Comparison of ENCODE assay signal across 9 cellular contexts in genomic region chr1:63321061-63321787, GRCh38. TPM values are rescaled to one million over a fixed set of nuclear protein-coding genes. Genes with fewer than 3 reads are reported as not detected.
DNase-seq lines count a peak whose midpoint lies in the region; ATAC-seq and TF ChIP-seq lines count a peak whose summit lies in the region.
"Had no signal": no experiment of that assay in that cellular context is flagged by ENCODE, and none has a peak within 500 bp of the region (broad histone marks: within the 10 kb centered on the region; RNA-seq: fewer than 3 reads in every experiment).

No MANE protein-coding gene starts in this region.

- peak in 1 of 10 experiments; percentile 10 for DNase-seq in CD4-positive, alpha-beta T cell
- DNase-seq in coronary artery (ENCODE audit: low spot score) (no peak), natural killer cell (no peak), amniotic stem cell (lab: John Stamatoyannopoulos, UW) (no peak), NCI-H510A treated with DMSO at 0.1 percent for 48 hours (lab: John Stamatoyannopoulos, UW) (no peak)
- DNase-seq: NCI-H1436 treated with DMSO at 0.1 percent for 48 hours had no signal

- peaks cover 32% of the 10 kb centered on the region for H3K9me3 ChIP-seq in CD4-positive, alpha-beta T cell (ENCODE audit: control insufficient read depth, low read length)
- no peaks in the 10 kb centered on the region for H3K9me3 ChIP-seq in HUES6 (ENCODE audit: control insufficient read depth, insufficient read depth, low read depth, low read length)

- peak overlapping the region; percentile 83 for H3K4me3 Mint-ChIP-seq in CD4-positive, alpha-beta T cell
- H3K4me3 Mint-ChIP-seq in natural killer cell = peak overlapping the region; percentile 86

- CTCF ChIA-PET in CD4-positive, alpha-beta T cell (lab: Charles Lee) = no interaction called here

- H3K9me3 Mint-ChIP-seq in CD4-positive, alpha-beta T cell = peaks cover 4% of the 10 kb centered on the region
- peaks cover 3 to 4% of the 10 kb centered on the region in 2 donors for H3K9me3 Mint-ChIP-seq in natural killer cell

- H3K27ac Mint-ChIP-seq in CD4-positive, alpha-beta T cell = peak overlapping the region; percentile 68
- H3K27ac Mint-ChIP-seq in natural killer cell = peak overlapping the region; percentile 54 to 82

- H3K27me3 Mint-ChIP-seq in CD4-positive, alpha-beta T cell = peaks cover 81% of the 10 kb centered on the region
- peaks cover 60 to 63% of the 10 kb centered on the region in 2 donors for H3K27me3 Mint-ChIP-seq in natural killer cell (ENCODE audit: low read depth in 2 of 2)

- peaks cover 32% of the 10 kb centered on the region for H3K4me1 ChIP-seq in HUES6 (ENCODE audit: control insufficient read depth, insufficient read depth, low read length)

- peak overlapping the region; percentile 94 for H3K9ac ChIP-seq in HUES6 (ENCODE audit: low read length)

- intact Hi-C loops in CD4-positive, alpha-beta T cell (cut with DNase I, micrococcal nuclease) = no loop called here
- intact Hi-C loops in natural killer cell (cut with micrococcal nuclease) = no loop called here

- H3K27ac ChIP-seq in CD4-positive, alpha-beta T cell (ENCODE audit: low read depth, low read length) = no peak overlapping the region
- H3K27ac ChIP-seq in HUES6 (ENCODE audit: low read depth, low read length) (peak overlapping the region; percentile 87; the same call in 1 of the 2 replicates), coronary artery (peak overlapping the region in 1 of 2 donors; percentile 9)

- H3K27me3 ChIP-seq in CD4-positive, alpha-beta T cell (ENCODE audit: control insufficient read depth, insufficient read depth, low read length) = peaks cover 92% of the 10 kb centered on the region
- peaks cover 89% of the 10 kb centered on the region for H3K27me3 ChIP-seq in HUES6 (ENCODE audit: control insufficient read depth, insufficient read depth, low read length)

- peaks cover 46% of the 10 kb centered on the region for H3K4me1 Mint-ChIP-seq in CD4-positive, alpha-beta T cell (ENCODE audit: low read depth)
- H3K4me1 Mint-ChIP-seq in natural killer cell = peaks cover 28 to 36% of the 10 kb centered on the region in 2 donors

- H3K36me3 ChIP-seq in HUES6 (ENCODE audit: control insufficient read depth, insufficient read depth, low read length) = no peaks in the 10 kb centered on the region

- POLR2A ChIA-PET in CD4-positive, alpha-beta T cell (lab: Charles Lee) = interaction anchor here (1.1 kb wide), 1 partner anchor 14 kb away, joined by 3 read pairs; no protein-coding TSS in a partner anchor

- no peak for TF ChIP-seq CTCF in CD4-positive, alpha-beta T cell (IDR thresholded peaks at IDR 0.05)
- TF ChIP-seq CTCF in coronary artery (IDR thresholded peaks at IDR 0.05) = no peak
- no peak for TF ChIP-seq CTCF in natural killer cell (IDR thresholded peaks at IDR 0.05)

- ATAC-seq in CD4-positive, alpha-beta T cell (ENCODE audit: poor library complexity) = no peak
- no peak for ATAC-seq in natural killer cell
- ATAC-seq in HG03342 (IDR thresholded peaks at IDR 0.05; ENCODE audit: unreplicated experiment) = no peak
- no peak for ATAC-seq in HG02970 (IDR thresholded peaks at IDR 0.05; ENCODE audit: low FRiP score, unreplicated experiment)

- H3K4me3 ChIP-seq in HUES6 (ENCODE audit: low read depth, low read length) (peak overlapping the region; percentile 92), coronary artery (peak overlapping the region; percentile 82)

- peaks cover 9% of the 10 kb centered on the region for H3K36me3 Mint-ChIP-seq in CD4-positive, alpha-beta T cell (ENCODE audit: low read depth)
- peaks cover 16% of the 10 kb centered on the region for H3K36me3 Mint-ChIP-seq in natural killer cell

RNA-seq across cellular contexts. Expression of gene FOXD3, which starts 1.1 kb away (rescaled TPM):
- total RNA-seq in CD4-positive, alpha-beta T cell = not detected
- total RNA-seq in natural killer cell = not detected

RNA-seq across cellular contexts. Expression of gene ALG6, which starts 46.2 kb away (rescaled TPM):
- 10 to 100 TPM; 10.6 to 11.2 TPM for total RNA-seq in CD4-positive, alpha-beta T cell
- 10 to 100 TPM; 21.3 to 28.0 (median 23.4) TPM for total RNA-seq in natural killer cell
